1 cellular context compared by ENCODE assay signal in genomic region chr2:10085852-10086148, GRCh38.
A peak's percentile ranks its signal among the peaks of the same experiment; 100 is the strongest.
TF ChIP-seq lines count a peak whose summit lies in the region.

No MANE protein-coding gene starts in this region.

TF ChIP-seq in GM12878, 131 proteins besides CTCF, POLR2A, EP300 and RAD21:
- TF ChIP-seq MLLT1 (IDR thresholded peaks at IDR 0.05) = peak; percentile 49; the same call in 1 of the 2 replicates
- TF ChIP-seq, protein P1, sequence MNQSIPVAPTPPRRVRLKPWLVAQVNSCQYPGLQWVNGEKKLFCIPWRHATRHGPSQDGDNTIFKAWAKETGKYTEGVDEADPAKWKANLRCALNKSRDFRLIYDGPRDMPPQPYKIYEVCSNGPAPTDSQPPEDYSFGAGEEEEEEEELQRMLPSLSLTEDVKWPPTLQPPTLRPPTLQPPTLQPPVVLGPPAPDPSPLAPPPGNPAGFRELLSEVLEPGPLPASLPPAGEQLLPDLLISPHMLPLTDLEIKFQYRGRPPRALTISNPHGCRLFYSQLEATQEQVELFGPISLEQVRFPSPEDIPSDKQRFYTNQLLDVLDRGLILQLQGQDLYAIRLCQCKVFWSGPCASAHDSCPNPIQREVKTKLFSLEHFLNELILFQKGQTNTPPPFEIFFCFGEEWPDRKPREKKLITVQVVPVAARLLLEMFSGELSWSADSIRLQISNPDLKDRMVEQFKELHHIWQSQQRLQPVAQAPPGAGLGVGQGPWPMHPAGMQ (IDR thresholded peaks at IDR 0.05; ENCODE audit: borderline replicate concordance) = no peak
